35 cellular contexts compared by ENCODE assay signal in the genomic region with DNA sequence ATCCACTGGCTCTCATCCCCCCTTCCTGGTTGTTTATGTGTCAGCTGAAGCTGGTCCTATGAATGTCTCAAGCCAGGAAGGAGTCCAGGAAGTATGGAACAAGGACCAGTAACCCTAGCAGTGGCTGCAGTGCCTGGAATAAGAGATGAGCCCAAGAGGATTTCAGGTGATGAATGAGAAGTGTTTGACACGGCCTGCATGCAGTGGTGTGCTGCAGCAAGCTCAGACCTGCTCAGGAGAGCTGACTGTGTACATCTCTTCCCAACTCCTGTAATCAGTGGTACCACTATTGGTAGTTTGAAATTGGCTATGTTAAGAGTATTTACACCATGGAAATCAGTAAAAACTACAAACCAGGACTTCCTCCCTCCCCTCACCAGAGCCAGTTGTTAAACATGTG.
"Had no signal": no experiment of that assay in that cellular context is flagged by ENCODE, and none has a peak within 500 bp of the region (broad histone marks: within the 10 kb centered on the region; RNA-seq: fewer than 3 reads in every experiment).

No MANE protein-coding gene starts in this region.

- DNase-seq: activated B cell treated with CpG ODN at 0.5 μM for 24 hours; activated CD4-positive, alpha-beta T cell treated with anti-CD3 and anti-CD28 coated beads for 48 hours; activated CD4-positive, alpha-beta T cell treated with anti-CD3 and anti-CD28 coated beads, Interleukin-2, amount 50 U/mL, for 1 hour; activated CD4-positive, alpha-beta T cell treated with anti-CD3 and anti-CD28 coated beads, Interleukin-2, amount 50 U/mL, for 48 hours; activated CD8-positive, alpha-beta memory T cell treated with anti-CD3 and anti-CD28 coated beads for 24 hours; activated CD8-positive, alpha-beta T cell treated with anti-CD3 and anti-CD28 coated beads for 36 hours; activated effector memory CD4-positive, alpha-beta T cell treated with Interleukin-2 at 50 U/mL for 16 hours; activated naive CD4-positive, alpha-beta T cell treated with anti-CD3 and anti-CD28 coated beads for 36 hours; activated naive CD8-positive, alpha-beta T cell treated with anti-CD3 and anti-CD28 coated beads for 36 hours; activated naive CD8-positive, alpha-beta T cell treated with anti-CD3 and anti-CD28 coated beads, Interleukin-2, amount 50 U/mL, for 24 hours; activated T-cell treated with anti-CD3 and anti-CD28 coated beads, Interleukin-2, amount 50 U/mL, for 4 hours; adrenal gland; amygdala; aorta; body of pancreas; dorsolateral prefrontal cortex; effector memory CD4-positive, alpha-beta T cell; endodermal cell; erythroblast; foreskin melanocyte; head of caudate nucleus; hippocampal formation; T-helper 17 cell; T1000; WERI-Rb-1 had no signal

- H3K9me3 Mint-ChIP-seq: activated B cell treated with CpG ODN at 0.5 μM for 24 hours; activated CD8-positive, alpha-beta T cell treated with anti-CD3 and anti-CD28 coated beads for 36 hours; activated naive CD4-positive, alpha-beta T cell treated with anti-CD3 and anti-CD28 coated beads, Interleukin-2, amount 50 U/mL, for 24 hours; activated naive CD8-positive, alpha-beta T cell treated with anti-CD3 and anti-CD28 coated beads, Interleukin-2, amount 50 U/mL, for 24 hours; dendritic cell treated with granulocyte-macrophage colony-stimulating factor and Interleukin-4, amounts not matched to agents 40 ng/mL and 50 ng/mL, for 4 days; endodermal cell; T-helper 2 cell treated with Interferon-gamma antibody and Interleukin-4, amounts not matched to agents 5 μg/mL and 100 μg/mL, for 36 hours had no signal

- H3K4me3 Mint-ChIP-seq: activated B cell treated with CpG ODN at 0.5 μM for 24 hours; activated CD8-positive, alpha-beta T cell treated with anti-CD3 and anti-CD28 coated beads for 36 hours; activated naive CD4-positive, alpha-beta T cell treated with anti-CD3 and anti-CD28 coated beads for 36 hours; activated naive CD4-positive, alpha-beta T cell treated with anti-CD3 and anti-CD28 coated beads, Interleukin-2, amount 50 U/mL, for 24 hours; activated naive CD8-positive, alpha-beta T cell treated with anti-CD3 and anti-CD28 coated beads for 36 hours; activated naive CD8-positive, alpha-beta T cell treated with anti-CD3 and anti-CD28 coated beads, Interleukin-2, amount 50 U/mL, for 24 hours; activated T-cell treated with anti-CD3 and anti-CD28 coated beads, Interleukin-2, amount 50 U/mL, for 4 hours; activated T-helper 17 cell treated with anti-CD3 and anti-CD28 coated beads, Interleukin-2, amount 50 U/mL, for 72 hours; central memory CD8-positive, alpha-beta T cell; dendritic cell treated with granulocyte-macrophage colony-stimulating factor and Interleukin-4, amounts not matched to agents 40 ng/mL and 50 ng/mL, for 4 days; endodermal cell; T-helper 17 cell; T-helper 2 cell treated with Interferon-gamma antibody and Interleukin-4, amounts not matched to agents 5 μg/mL and 100 μg/mL, for 36 hours had no signal

- H3K36me3 ChIP-seq: adrenal gland, cardiac muscle cell, esophagus muscularis mucosa, gastroesophageal sphincter, WERI-Rb-1 had no signal

- H3K27me3 ChIP-seq: adrenal gland, body of pancreas, cardiac muscle cell, esophagus muscularis mucosa, gastroesophageal sphincter had no signal

- ATAC-seq: activated CD4-positive, CD25-positive, alpha-beta regulatory T cell treated with anti-CD3 and anti-CD28 coated beads, Interleukin-2, amount 50 U/mL, for 24 hours; activated CD8-positive, alpha-beta T cell treated with anti-CD3 and anti-CD28 coated beads for 36 hours; activated naive CD8-positive, alpha-beta T cell treated with anti-CD3 and anti-CD28 coated beads, Interleukin-2, amount 50 U/mL, for 24 hours; activated T-cell treated with anti-CD3 and anti-CD28 coated beads, Interleukin-2, amount 50 U/mL, for 4 hours; activated T-helper 17 cell treated with anti-CD3 and anti-CD28 coated beads, Interleukin-2, amount 50 U/mL, for 72 hours; body of pancreas; gastroesophageal sphincter; T-helper 17 cell had no signal

- H3K4me3 ChIP-seq: adrenal gland, body of pancreas, cardiac muscle cell, coronary artery, dorsolateral prefrontal cortex, esophagus muscularis mucosa, gastroesophageal sphincter had no signal

- H3K27ac ChIP-seq: adrenal gland, body of pancreas, cardiac muscle cell, coronary artery, dorsolateral prefrontal cortex, esophagus muscularis mucosa, gastroesophageal sphincter, WERI-Rb-1 had no signal

- H3K4me1 Mint-ChIP-seq: activated B cell treated with CpG ODN at 0.5 μM for 24 hours; activated naive CD4-positive, alpha-beta T cell treated with anti-CD3 and anti-CD28 coated beads, Interleukin-2, amount 50 U/mL, for 24 hours; activated naive CD8-positive, alpha-beta T cell treated with anti-CD3 and anti-CD28 coated beads for 36 hours; activated naive CD8-positive, alpha-beta T cell treated with anti-CD3 and anti-CD28 coated beads, Interleukin-2, amount 50 U/mL, for 24 hours; activated T-helper 17 cell treated with anti-CD3 and anti-CD28 coated beads, Interleukin-2, amount 50 U/mL, for 72 hours; central memory CD8-positive, alpha-beta T cell; endodermal cell; T-helper 17 cell had no signal

- H3K9me3 ChIP-seq: adrenal gland, body of pancreas, esophagus muscularis mucosa, gastroesophageal sphincter had no signal

- H3K27me3 Mint-ChIP-seq: activated B cell treated with CpG ODN at 0.5 μM for 24 hours; activated CD8-positive, alpha-beta T cell treated with anti-CD3 and anti-CD28 coated beads for 36 hours; activated naive CD8-positive, alpha-beta T cell treated with anti-CD3 and anti-CD28 coated beads for 36 hours; activated naive CD8-positive, alpha-beta T cell treated with anti-CD3 and anti-CD28 coated beads, Interleukin-2, amount 50 U/mL, for 24 hours; central memory CD8-positive, alpha-beta T cell; dendritic cell treated with granulocyte-macrophage colony-stimulating factor and Interleukin-4, amounts not matched to agents 40 ng/mL and 50 ng/mL, for 4 days; T-helper 17 cell had no signal

- H3K4me1 ChIP-seq: adrenal gland, body of pancreas, esophagus muscularis mucosa, gastroesophageal sphincter had no signal

- H3K36me3 Mint-ChIP-seq: activated naive CD4-positive, alpha-beta T cell treated with anti-CD3 and anti-CD28 coated beads, Interleukin-2, amount 50 U/mL, for 24 hours; activated naive CD8-positive, alpha-beta T cell treated with anti-CD3 and anti-CD28 coated beads for 36 hours had no signal

- H3K27ac Mint-ChIP-seq: activated B cell treated with CpG ODN at 0.5 μM for 24 hours; activated CD8-positive, alpha-beta T cell treated with anti-CD3 and anti-CD28 coated beads for 36 hours; activated naive CD4-positive, alpha-beta T cell treated with anti-CD3 and anti-CD28 coated beads for 36 hours; activated naive CD4-positive, alpha-beta T cell treated with anti-CD3 and anti-CD28 coated beads, Interleukin-2, amount 50 U/mL, for 24 hours; activated naive CD8-positive, alpha-beta T cell treated with anti-CD3 and anti-CD28 coated beads for 36 hours; activated naive CD8-positive, alpha-beta T cell treated with anti-CD3 and anti-CD28 coated beads, Interleukin-2, amount 50 U/mL, for 24 hours; activated T-helper 17 cell treated with anti-CD3 and anti-CD28 coated beads, Interleukin-2, amount 50 U/mL, for 72 hours; dendritic cell treated with granulocyte-macrophage colony-stimulating factor and Interleukin-4, amounts not matched to agents 40 ng/mL and 50 ng/mL, for 4 days; endodermal cell; T-helper 17 cell; T-helper 2 cell treated with Interferon-gamma antibody and Interleukin-4, amounts not matched to agents 5 μg/mL and 100 μg/mL, for 36 hours had no signal
